ENCODE assay signal across 32 cellular contexts in genomic region chr20:5825136-5825719, GRCh38.
A peak's percentile ranks its signal among the peaks of the same experiment; 100 is the strongest.
DNase-seq lines count a peak whose midpoint lies in the region; ATAC-seq and TF ChIP-seq lines count a peak whose summit lies in the region.
"Had no signal": no experiment of that assay in that cellular context is flagged by ENCODE, and none has a peak within 500 bp of the region (broad histone marks: within the 10 kb centered on the region; RNA-seq: fewer than 3 reads in every experiment).

No MANE protein-coding gene starts in this region.

- H3K4me1 ChIP-seq in mesenchymal stem cell (ENCODE audit: control insufficient read depth, insufficient read depth, low read depth, low read length) (peaks cover 3% of the 10 kb centered on the region), body of pancreas (peaks cover 14% of the 10 kb centered on the region)
- H3K4me1 ChIP-seq: foreskin keratinocyte had no signal

- no peak overlapping the region for H2AFZ ChIP-seq in mesenchymal stem cell (ENCODE audit: low read depth, low read length)

- TF ChIP-seq CTCF in choroid plexus epithelial cell (conservative IDR thresholded peaks at IDR 0.05; ENCODE audit: low read depth, low read length) (peak; percentile 48), body of pancreas (IDR thresholded peaks at IDR 0.05) (no peak)

- H3K18ac ChIP-seq in mesenchymal stem cell (ENCODE audit: low read depth in 1 of 2, low read length in 2 of 2) = no peak overlapping the region

- H3K27ac ChIP-seq in mesenchymal stem cell (ENCODE audit: low read length, poor library complexity, severe bottlenecking) (no peak overlapping the region), body of pancreas (no peak overlapping the region)
- H3K27ac ChIP-seq: ascending aorta, esophagus muscularis mucosa, foreskin keratinocyte, HL-60, ovary, spleen, stomach, thyroid gland had no signal

- ATAC-seq in left ventricle myocardium superior (peak; percentile 21), body of pancreas (no peak)
- ATAC-seq: foreskin keratinocyte, left cardiac atrium had no signal

- DNase-seq in left ventricle myocardium superior = no peak
- DNase-seq in cardiac septum (ENCODE audit: low spot score) = no peak
- peak; percentile 94 for DNase-seq in NCI-H69 (lab: John Stamatoyannopoulos, UW)
- peak; percentile 38 for DNase-seq in choroid plexus epithelial cell (ENCODE audit: low read depth)
- DNase-seq in retina = peak; percentile 54
- no peak for DNase-seq in mesenchymal stem cell
- DNase-seq in KG1 (lab: John Stamatoyannopoulos, UW) = no peak
- no peak for DNase-seq in body of pancreas
- DNase-seq: activated CD4-positive, alpha-beta T cell treated with anti-CD3 and anti-CD28 coated beads, Interleukin-2, amount 50 U/mL, for 1 hour; activated gamma-delta T cell; activated naive CD8-positive, alpha-beta T cell treated with anti-CD3 and anti-CD28 coated beads for 36 hours; activated T-cell treated with anti-CD3 and anti-CD28 coated beads, Interleukin-2, amount 50 U/mL, for 24 hours; EL; foreskin keratinocyte; head of caudate nucleus; Karpas-422; left cardiac atrium; NCI-H1417 treated with DMSO at 0.1 percent for 48 hours; NCI-H2081 treated with DMSO at 0.1 percent for 48 hours; NCI-H446; NCI-H774; nephron progenitor cell; ovary; SIG-M5; spleen; stomach; T-helper 9 cell; thyroid gland had no signal

- H3K4me3 ChIP-seq in choroid plexus epithelial cell (ENCODE audit: low read depth, low read length) = no peak overlapping the region
- no peak overlapping the region for H3K4me3 ChIP-seq in mesenchymal stem cell (ENCODE audit: insufficient read depth in 1 of 2, low read depth in 1 of 2, low read length in 2 of 2)
- no peak overlapping the region for H3K4me3 ChIP-seq in body of pancreas
- H3K4me3 ChIP-seq: ascending aorta, esophagus muscularis mucosa, HAP-1, ovary, spleen, stomach, thyroid gland had no signal

- H3K27me3 ChIP-seq in mesenchymal stem cell (ENCODE audit: control insufficient read depth in 1 of 2, insufficient read depth in 1 of 2, low read length in 2 of 2) (no peaks in the 10 kb centered on the region), body of pancreas (no peaks in the 10 kb centered on the region)
- H3K27me3 ChIP-seq: ascending aorta, esophagus muscularis mucosa, foreskin keratinocyte, ovary, spleen, stomach, thyroid gland had no signal

- H4K8ac ChIP-seq in mesenchymal stem cell (ENCODE audit: low read length) = no peak overlapping the region

- 63% methylated on average over 8 of the region's 9 CpGs for WGBS in mesenchymal stem cell
- 76 to 81% methylated on average over 9 of the region's 9 CpGs for WGBS in body of pancreas, 2 donors

- no peak overlapping the region for H3K14ac ChIP-seq in mesenchymal stem cell (ENCODE audit: low read length in 2 of 2)

- no peaks in the 10 kb centered on the region for H3K9me3 ChIP-seq in mesenchymal stem cell (ENCODE audit: control insufficient read depth, low read length)
- H3K9me3 ChIP-seq in body of pancreas = no peaks in the 10 kb centered on the region
- H3K9me3 ChIP-seq: ascending aorta, esophagus muscularis mucosa, HAP-1, ovary, spleen, stomach, thyroid gland had no signal

- no peak for TF ChIP-seq POLR2A in body of pancreas (IDR thresholded peaks at IDR 0.05)

- intact Hi-C loops in left ventricle myocardium superior (cut with micrococcal nuclease) (no loop called here), cardiac septum (cut with DNase I) (no loop called here), body of pancreas (cut with DNase I) (no loop called here)

- no peak overlapping the region for H3K4ac ChIP-seq in mesenchymal stem cell (ENCODE audit: low read depth in 1 of 2, low read length in 2 of 2)

- no peak overlapping the region for H3K23ac ChIP-seq in mesenchymal stem cell (ENCODE audit: low read length in 2 of 2)

- no peak overlapping the region for H3K4me2 ChIP-seq in mesenchymal stem cell (ENCODE audit: low read length, poor library complexity, severe bottlenecking)

- H3K9ac ChIP-seq in mesenchymal stem cell (ENCODE audit: low read length) = no peak overlapping the region

- H4K91ac ChIP-seq in mesenchymal stem cell (ENCODE audit: low read length) = no peak overlapping the region

- H2BK5ac ChIP-seq in mesenchymal stem cell (ENCODE audit: low read depth, low read length, poor library complexity, severe bottlenecking) = no peak overlapping the region

- H2AK5ac ChIP-seq in mesenchymal stem cell (ENCODE audit: low read length, severe bottlenecking) = no peak overlapping the region

- H2BK120ac ChIP-seq in mesenchymal stem cell (ENCODE audit: low read depth, low read length) = no peak overlapping the region

- H3K79me1 ChIP-seq in mesenchymal stem cell (replicated peaks; ENCODE audit: low read length, poor library complexity, severe bottlenecking) = no peaks in the 10 kb centered on the region

- no peak overlapping the region for H2BK15ac ChIP-seq in mesenchymal stem cell (ENCODE audit: low read depth, poor library complexity, severe bottlenecking)

- H3K36me3 ChIP-seq in mesenchymal stem cell (ENCODE audit: control insufficient read depth in 1 of 2, insufficient read depth in 2 of 2, low read depth in 1 of 2, low read length in 2 of 2) (no peaks in the 10 kb centered on the region), body of pancreas (replicated peaks in 1 of 2; ENCODE audit: insufficient read depth in 1 of 2, low read depth in 2 of 2) (no peaks in the 10 kb centered on the region)
- H3K36me3 ChIP-seq: ascending aorta, esophagus muscularis mucosa, HAP-1, ovary, stomach, thyroid gland had no signal

- no peak overlapping the region for H2BK12ac ChIP-seq in mesenchymal stem cell (ENCODE audit: low read length in 2 of 2)

Comparison
In these comparisons a context has a peak if more than half of its experiments do, and no peak if none do; other contexts are left out.
1. DNase-seq: peak in NCI-H69 (single experiment), choroid plexus epithelial cell (single experiment) and retina (single experiment); none in left ventricle myocardium superior (single experiment), cardiac septum (single experiment), mesenchymal stem cell (single experiment), KG1 (single experiment) and body of pancreas (0 of 4).